In the genomic region with DNA sequence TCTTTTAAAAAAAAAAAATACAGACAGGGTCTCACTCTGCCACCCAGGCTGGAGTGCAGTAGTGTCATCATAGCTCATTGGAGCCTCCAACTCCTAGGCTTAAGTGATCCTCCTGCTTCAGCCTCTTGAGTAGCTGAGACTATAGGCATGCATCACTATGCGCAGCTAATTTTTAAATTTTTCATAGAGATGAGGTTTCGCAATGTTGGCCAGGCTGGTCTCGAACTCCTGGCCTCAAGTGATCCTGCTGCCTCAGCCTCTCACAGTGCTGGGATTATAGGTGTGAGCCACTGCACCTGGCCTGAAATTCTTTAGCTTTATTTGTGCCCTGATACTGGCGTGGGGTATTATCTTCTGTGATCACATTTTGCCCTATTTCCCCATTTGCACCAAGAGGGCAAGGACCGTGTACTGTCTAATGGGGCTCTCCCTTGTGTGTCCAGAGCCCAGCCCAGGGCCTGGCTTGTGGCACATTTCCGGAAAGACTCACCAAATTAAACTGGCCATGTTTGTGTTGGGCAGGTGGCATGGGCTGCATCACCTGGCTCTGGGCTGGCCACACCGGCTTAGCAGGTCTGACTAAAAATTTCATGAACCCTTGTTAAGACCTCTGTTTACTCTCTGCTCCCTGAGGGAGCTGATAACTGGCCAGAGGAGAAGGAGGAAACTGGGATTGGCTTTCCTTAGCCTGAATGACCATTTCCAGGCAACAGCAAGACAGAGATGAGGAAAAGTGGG, we compare ENCODE assay signal across 26 cellular contexts. TPM values are rescaled to one million over a fixed set of nuclear protein-coding genes. Genes with fewer than 3 reads are reported as not detected.
DNase-seq lines count a peak whose midpoint lies in the region; ATAC-seq and TF ChIP-seq lines count a peak whose summit lies in the region.
"Had no signal": no experiment of that assay in that cellular context is flagged by ENCODE, and none has a peak within 500 bp of the region (broad histone marks: within the 10 kb centered on the region; RNA-seq: fewer than 3 reads in every experiment).

No MANE protein-coding gene starts in this region.

- peaks cover 32% of the 10 kb centered on the region for H3K4me1 ChIP-seq in mesenchymal stem cell (ENCODE audit: control insufficient read depth, insufficient read depth, low read depth, low read length)
- H3K4me1 ChIP-seq in upper lobe of right lung, result no peaks in the 10 kb centered on the region
- H3K4me1 ChIP-seq in neuronal stem cell (ENCODE audit: control insufficient read depth in 2 of 2, insufficient read depth in 1 of 2, low read depth in 1 of 2, low read length in 2 of 2), result peaks cover 28 to 35% of the 10 kb centered on the region in 2 donors

- H3K27ac ChIP-seq in mesenchymal stem cell (ENCODE audit: low read length, poor library complexity, severe bottlenecking) (peak overlapping the region; percentile 0), upper lobe of right lung (no peak overlapping the region), neuronal stem cell (replicated peaks; ENCODE audit: low read length) (no peak overlapping the region)
- H3K27ac ChIP-seq: brain microvascular endothelial cell, gastroesophageal sphincter, left ventricle myocardium inferior, SJCRH30, thoracic aorta had no signal

- DNase-seq in T47D (ENCODE audit: low read depth in 1 of 2, low spot score in 1 of 2) (peak; percentile 60 to 93), MCF 10A (ENCODE audit: unreplicated experiment) (no peak), mesenchymal stem cell (no peak), upper lobe of right lung (peak; percentile 71), SHP77 (lab: John Stamatoyannopoulos, UW) (no peak), neuronal stem cell (ENCODE audit: low spot score) (no peak)
- DNase-seq: ACHN; activated CD4-positive, alpha-beta memory T cell treated with anti-CD3 and anti-CD28 coated beads, Interleukin-2, amount 10 ng/mL, durations not matched to agents 7 days and 5 days; activated T-cell treated with anti-CD3 and anti-CD28 coated beads, Interleukin-2, amount 50 U/mL, for 1 hour; brain microvascular endothelial cell; CD4-positive, alpha-beta T cell; left ventricle myocardium inferior; MM.1S; NCI-H187; NCI-H345; SJCRH30; small intestine; stimulated activated CD8-positive, alpha-beta memory T cell treated with anti-CD3 and anti-CD28 coated beads, Interleukin-4, amount 100 ng/mL, for 48 hours; T-helper 2 cell had no signal

- H2BK12ac ChIP-seq in mesenchymal stem cell (ENCODE audit: low read length in 2 of 2) (no peak overlapping the region), neuronal stem cell (ENCODE audit: low read length) (no peak overlapping the region)

- no TSS peak for BruUV-seq in MCF 10A (replicated peaks; lab: Mats Ljungman, UMichigan)

- H3K23ac ChIP-seq in mesenchymal stem cell (ENCODE audit: low read length in 2 of 2) (no peak overlapping the region), neuronal stem cell (ENCODE audit: low read depth, low read length, poor library complexity) (no peak overlapping the region)

- H2BK15ac ChIP-seq in mesenchymal stem cell (ENCODE audit: low read depth, poor library complexity, severe bottlenecking) (no peak overlapping the region), neuronal stem cell (ENCODE audit: low read length) (no peak overlapping the region)

- H3K4me3 ChIP-seq in mesenchymal stem cell (ENCODE audit: insufficient read depth in 1 of 2, low read depth in 1 of 2, low read length in 2 of 2) (no peak overlapping the region), upper lobe of right lung (no peak overlapping the region), neuronal stem cell (ENCODE audit: low read length in 2 of 2) (no peak overlapping the region)
- H3K4me3 ChIP-seq: gastroesophageal sphincter, left ventricle myocardium inferior, SJCRH30, thoracic aorta had no signal

- CTCF ChIA-PET in MCF 10A (lab: Yijun Ruan, JAX), result interaction anchor here (0.5 to 1.5 kb wide), 3 partner anchors 15 to 55 kb away, joined by 3 to 4 read pairs (median 3); no protein-coding TSS in a partner anchor

- H3K27ac Mint-ChIP-seq in MCF 10A (ENCODE audit: low read depth, unreplicated experiment), result no peak overlapping the region
- peak overlapping the region; percentile 76 for H3K27ac Mint-ChIP-seq in activated T-helper 17 cell treated with anti-CD3 and anti-CD28 coated beads, Interleukin-2, amount 50 U/mL, for 72 hours
- H3K27ac Mint-ChIP-seq: activated CD4-positive, alpha-beta memory T cell treated with anti-CD3 and anti-CD28 coated beads, Interleukin-2, amount 10 ng/mL, durations not matched to agents 7 days and 5 days; CD4-positive, alpha-beta T cell; dendritic cell treated with granulocyte-macrophage colony-stimulating factor and Interleukin-4, amounts not matched to agents 40 ng/mL and 50 ng/mL, for 4 days had no signal

- H4K91ac ChIP-seq in mesenchymal stem cell (ENCODE audit: low read length), result no peak overlapping the region
- H4K91ac ChIP-seq in neuronal stem cell (ENCODE audit: low read depth, low read length, poor library complexity), result no peak overlapping the region

- H3K14ac ChIP-seq in mesenchymal stem cell (ENCODE audit: low read length in 2 of 2) (no peak overlapping the region), neuronal stem cell (ENCODE audit: low read length) (no peak overlapping the region)

- no peaks in the 10 kb centered on the region for H3K9me3 Mint-ChIP-seq in MCF 10A (ENCODE audit: unreplicated experiment)
- H3K9me3 Mint-ChIP-seq in activated T-helper 17 cell treated with anti-CD3 and anti-CD28 coated beads, Interleukin-2, amount 50 U/mL, for 72 hours, result no peaks in the 10 kb centered on the region
- H3K9me3 Mint-ChIP-seq: activated CD4-positive, alpha-beta memory T cell treated with anti-CD3 and anti-CD28 coated beads, Interleukin-2, amount 10 ng/mL, durations not matched to agents 7 days and 5 days; activated naive CD4-positive, alpha-beta T cell treated with anti-CD3 and anti-CD28 coated beads, Interleukin-2, amount 50 U/mL, for 72 hours; CD4-positive, alpha-beta T cell; dendritic cell treated with granulocyte-macrophage colony-stimulating factor and Interleukin-4, amounts not matched to agents 40 ng/mL and 50 ng/mL, for 4 days; WTC11 had no signal

- H2BK120ac ChIP-seq in mesenchymal stem cell (ENCODE audit: low read depth, low read length) (no peak overlapping the region), neuronal stem cell (ENCODE audit: low read depth, low read length) (no peak overlapping the region)

- no peak overlapping the region for H3K4me3 Mint-ChIP-seq in MCF 10A (ENCODE audit: unreplicated experiment)
- no peak overlapping the region for H3K4me3 Mint-ChIP-seq in activated T-helper 17 cell treated with anti-CD3 and anti-CD28 coated beads, Interleukin-2, amount 50 U/mL, for 72 hours
- H3K4me3 Mint-ChIP-seq: activated CD4-positive, alpha-beta memory T cell treated with anti-CD3 and anti-CD28 coated beads, Interleukin-2, amount 10 ng/mL, durations not matched to agents 7 days and 5 days; CD4-positive, alpha-beta T cell; dendritic cell treated with granulocyte-macrophage colony-stimulating factor and Interleukin-4, amounts not matched to agents 40 ng/mL and 50 ng/mL, for 4 days; WTC11 had no signal

- ATAC-seq in activated T-helper 17 cell treated with anti-CD3 and anti-CD28 coated beads, Interleukin-2, amount 50 U/mL, for 72 hours (replicated peaks), result no peak
- ATAC-seq in upper lobe of right lung, result peak; percentile 73
- no peak for ATAC-seq in GM18517 (IDR thresholded peaks at IDR 0.05; ENCODE audit: unreplicated experiment)
- ATAC-seq: activated naive CD4-positive, alpha-beta T cell treated with anti-CD3 and anti-CD28 coated beads, Interleukin-2, amount 50 U/mL, for 72 hours; gastroesophageal sphincter; WTC11 had no signal

- H3K18ac ChIP-seq in mesenchymal stem cell (ENCODE audit: low read depth in 1 of 2, low read length in 2 of 2), result no peak overlapping the region
- no peak overlapping the region for H3K18ac ChIP-seq in neuronal stem cell (ENCODE audit: low read length)

- H2AFZ ChIP-seq in mesenchymal stem cell (ENCODE audit: low read depth, low read length), result no peak overlapping the region
- H2AFZ ChIP-seq in neuronal stem cell (ENCODE audit: low read length), result no peak overlapping the region

- H3K27me3 ChIP-seq in mesenchymal stem cell (ENCODE audit: control insufficient read depth in 1 of 2, insufficient read depth in 1 of 2, low read length in 2 of 2) (no peaks in the 10 kb centered on the region), upper lobe of right lung (no peaks in the 10 kb centered on the region), neuronal stem cell (ENCODE audit: control insufficient read depth in 3 of 3, insufficient read depth in 3 of 3, low read depth in 1 of 3, low read length in 3 of 3) (no peaks in the 10 kb centered on the region)
- H3K27me3 ChIP-seq: brain microvascular endothelial cell, gastroesophageal sphincter, SJCRH30 had no signal

- H2BK5ac ChIP-seq in mesenchymal stem cell (ENCODE audit: low read depth, low read length, poor library complexity, severe bottlenecking) (no peak overlapping the region), neuronal stem cell (ENCODE audit: low read length) (no peak overlapping the region)

- H3K4me2 ChIP-seq in mesenchymal stem cell (ENCODE audit: low read length, poor library complexity, severe bottlenecking) (no peak overlapping the region), neuronal stem cell (ENCODE audit: insufficient read depth, low read length, poor library complexity, severe bottlenecking) (no peak overlapping the region)

- H3K4me1 Mint-ChIP-seq in MCF 10A (ENCODE audit: insufficient read depth, unreplicated experiment), result no peaks in the 10 kb centered on the region
- peaks cover 5% of the 10 kb centered on the region for H3K4me1 Mint-ChIP-seq in activated T-helper 17 cell treated with anti-CD3 and anti-CD28 coated beads, Interleukin-2, amount 50 U/mL, for 72 hours
- H3K4me1 Mint-ChIP-seq: activated CD4-positive, alpha-beta memory T cell treated with anti-CD3 and anti-CD28 coated beads, Interleukin-2, amount 10 ng/mL, durations not matched to agents 7 days and 5 days had no signal

- in situ Hi-C loops in T47D (cut with HindIII; ENCODE audit: low pct_unique_long_range_greater_than_20kb, low sequenced_read_pairs), result no loop called here

- H3K9me3 ChIP-seq in mesenchymal stem cell (ENCODE audit: control insufficient read depth, low read length), result no peaks in the 10 kb centered on the region
- no peaks in the 10 kb centered on the region for H3K9me3 ChIP-seq in upper lobe of right lung
- H3K9me3 ChIP-seq in neuronal stem cell (replicated peaks in 1 of 2; ENCODE audit: control insufficient read depth in 2 of 2, insufficient read depth in 1 of 2, low read depth in 1 of 2, low read length in 2 of 2), result no peaks in the 10 kb centered on the region
- H3K9me3 ChIP-seq: gastroesophageal sphincter, left ventricle myocardium inferior, SJCRH30, thoracic aorta had no signal

- no peaks in the 10 kb centered on the region for H3K27me3 Mint-ChIP-seq in MCF 10A (ENCODE audit: insufficient read depth, unreplicated experiment)
- H3K27me3 Mint-ChIP-seq in activated T-helper 17 cell treated with anti-CD3 and anti-CD28 coated beads, Interleukin-2, amount 50 U/mL, for 72 hours, result no peaks in the 10 kb centered on the region
- H3K27me3 Mint-ChIP-seq: activated CD4-positive, alpha-beta memory T cell treated with anti-CD3 and anti-CD28 coated beads, Interleukin-2, amount 10 ng/mL, durations not matched to agents 7 days and 5 days; CD4-positive, alpha-beta T cell; dendritic cell treated with granulocyte-macrophage colony-stimulating factor and Interleukin-4, amounts not matched to agents 40 ng/mL and 50 ng/mL, for 4 days had no signal

- H4K8ac ChIP-seq in mesenchymal stem cell (ENCODE audit: low read length) (no peak overlapping the region), neuronal stem cell (ENCODE audit: low read depth, low read length) (no peak overlapping the region)

- H3K36me3 Mint-ChIP-seq in MCF 10A (ENCODE audit: insufficient read depth, unreplicated experiment), result peaks cover 7% of the 10 kb centered on the region
- H3K36me3 Mint-ChIP-seq in activated T-helper 17 cell treated with anti-CD3 and anti-CD28 coated beads, Interleukin-2, amount 50 U/mL, for 72 hours (ENCODE audit: low read depth), result peaks cover 15% of the 10 kb centered on the region
- H3K36me3 Mint-ChIP-seq: activated naive CD4-positive, alpha-beta T cell treated with anti-CD3 and anti-CD28 coated beads, Interleukin-2, amount 50 U/mL, for 72 hours had no signal

- H3K79me1 ChIP-seq in mesenchymal stem cell (replicated peaks; ENCODE audit: low read length, poor library complexity, severe bottlenecking) (peaks cover 30% of the 10 kb centered on the region), neuronal stem cell (ENCODE audit: low read depth, low read length) (no peaks in the 10 kb centered on the region)

- POLR2A ChIA-PET in MCF 10A (lab: Yijun Ruan, JAX), result no interaction called here

- intact Hi-C loops in MCF 10A (cut with micrococcal nuclease) (no loop called here), upper lobe of right lung (cut with DNase I) (no loop called here)

- H3K9ac ChIP-seq in mesenchymal stem cell (ENCODE audit: low read length), result no peak overlapping the region
- no peak overlapping the region for H3K9ac ChIP-seq in neuronal stem cell (ENCODE audit: low read depth, low read length, poor library complexity)

- H2AK5ac ChIP-seq in mesenchymal stem cell (ENCODE audit: low read length, severe bottlenecking), result peak overlapping the region; percentile 46
- H2AK5ac ChIP-seq in neuronal stem cell (ENCODE audit: low read depth, low read length), result no peak overlapping the region

- 94% methylated on average over 7 of the region's 7 CpGs for WGBS in mesenchymal stem cell
- WGBS in neuronal stem cell (ENCODE audit: extremely low coverage in 2 of 2, insufficient read length in 2 of 2, insufficient replicate concordance in 1 of 2), 2 donors, result no CpG with 5 or more reads among the region's 7 CpGs

- H3K4ac ChIP-seq in mesenchymal stem cell (ENCODE audit: low read depth in 1 of 2, low read length in 2 of 2), result no peak overlapping the region
- no peak overlapping the region for H3K4ac ChIP-seq in neuronal stem cell (ENCODE audit: low read length)

- TF ChIP-seq CTCF in MCF 10A (IDR thresholded peaks at IDR 0.05; ENCODE audit: unreplicated experiment) (no peak), upper lobe of right lung (IDR thresholded peaks at IDR 0.05) (no peak)

- peaks cover 15 to 82% of the 10 kb centered on the region in 2 experiments for H3K36me3 ChIP-seq in mesenchymal stem cell (ENCODE audit: control insufficient read depth in 1 of 2, insufficient read depth in 2 of 2, low read depth in 1 of 2, low read length in 2 of 2)
- H3K36me3 ChIP-seq in upper lobe of right lung, result no peaks in the 10 kb centered on the region
- H3K36me3 ChIP-seq in neuronal stem cell (replicated peaks in 1 of 2; ENCODE audit: control insufficient read depth in 2 of 2, insufficient read depth in 2 of 2, low read length in 2 of 2), result peaks cover 2 to 74% of the 10 kb centered on the region in 2 donors

RNA-seq across cellular contexts. Expression of gene TRIM62, which starts 32.2 kb away (rescaled TPM):
- total RNA-seq in MCF 10A (2022), result 2.4 and 2.8 TPM in 2 replicates
- 1 to 10 TPM; 4.3 to 6.5 TPM for total RNA-seq in activated T-helper 17 cell treated with anti-CD3 and anti-CD28 coated beads, Interleukin-2, amount 50 U/mL, for 72 hours
- polyA plus RNA-seq in mesenchymal stem cell (2013, experiment 1 of 2), result 10.9 TPM
- 10.9 TPM for polyA plus RNA-seq in mesenchymal stem cell (2013, experiment 2 of 2)
- 4.5 TPM for total RNA-seq in upper lobe of right lung
- 3.4 TPM for polyA plus RNA-seq in neuronal stem cell (2013, experiment 1 of 2)
- 3.4 TPM for polyA plus RNA-seq in neuronal stem cell (2013, experiment 2 of 2)

Comparison
In these comparisons a context has a peak if more than half of its experiments do, and no peak if none do; other contexts are left out.
1. DNase-seq: peak in T47D (2 of 2) and upper lobe of right lung (single experiment); none in MCF 10A (single experiment), mesenchymal stem cell (single experiment), SHP77 (0 of 2) and neuronal stem cell (single experiment).